Comparison of ENCODE assay signal across 26 cellular contexts in genomic region chr6:49527315-49527714, GRCh38. TPM values are rescaled to one million over a fixed set of nuclear protein-coding genes. Genes with fewer than 3 reads are reported as not detected.
"Had no signal": no experiment of that assay in that cellular context is flagged by ENCODE, and none has a peak within 500 bp of the region (broad histone marks: within the 10 kb centered on the region; RNA-seq: fewer than 3 reads in every experiment).

No MANE protein-coding gene starts in this region.

- H3K9me3 Mint-ChIP-seq: activated B cell treated with CpG ODN at 0.5 μM for 24 hours; activated CD4-positive, alpha-beta T cell treated with anti-CD3 and anti-CD28 coated beads, Interleukin-2, amount 10 ng/mL, durations not matched to agents 24 days and 14 days; activated naive CD4-positive, alpha-beta T cell treated with anti-CD3 and anti-CD28 coated beads, Interleukin-2, amount 50 U/mL, for 24 hours; activated T-cell treated with anti-CD3 and anti-CD28 coated beads, Interleukin-2, amount 50 U/mL, for 24 hours; activated T-helper 1 cell treated with anti-CD3 and anti-CD28 coated beads, Interleukin-12 subunit alpha, Interleukin-12 subunit beta, Interleukin-2, Interleukin-4 antibody, amounts not matched to agents 30 ng/mL and 10 ng/mL and 1 ng/mL, durations not matched to agents 14 hours and 24 hours and 36 hours; T-helper 1 cell treated with Interleukin-12 subunit alpha and Interleukin-12 subunit beta and Interleukin-4 antibody, amounts not matched to agents 30 μg/mL and 1 μg/mL, for 36 hours had no signal

- H3K36me3 ChIP-seq: brain microvascular endothelial cell, cardiac muscle cell had no signal

- H3K36me3 Mint-ChIP-seq: activated CD8-positive, alpha-beta memory T cell treated with anti-CD3 and anti-CD28 coated beads, Interleukin-2, amount 10 ng/mL, durations not matched to agents 7 days and 5 days; activated naive CD4-positive, alpha-beta T cell treated with anti-CD3 and anti-CD28 coated beads, Interleukin-2, amount 50 U/mL, for 24 hours had no signal

- H3K27ac Mint-ChIP-seq: activated B cell treated with CpG ODN at 0.5 μM for 24 hours; activated CD4-positive, alpha-beta T cell treated with anti-CD3 and anti-CD28 coated beads, Interleukin-2, amount 10 ng/mL, durations not matched to agents 24 days and 14 days; activated CD8-positive, alpha-beta memory T cell treated with anti-CD3 and anti-CD28 coated beads, Interleukin-2, amount 10 ng/mL, durations not matched to agents 7 days and 5 days; activated naive CD4-positive, alpha-beta T cell treated with anti-CD3 and anti-CD28 coated beads, Interleukin-2, amount 50 U/mL, for 24 hours; activated T-cell treated with anti-CD3 and anti-CD28 coated beads, Interleukin-2, amount 50 U/mL, for 24 hours; activated T-helper 1 cell treated with anti-CD3 and anti-CD28 coated beads, Interleukin-12 subunit alpha, Interleukin-12 subunit beta, Interleukin-2, Interleukin-4 antibody, amounts not matched to agents 30 ng/mL and 10 ng/mL and 1 ng/mL, durations not matched to agents 14 hours and 24 hours and 36 hours; T-helper 1 cell treated with Interleukin-12 subunit alpha and Interleukin-12 subunit beta and Interleukin-4 antibody, amounts not matched to agents 30 μg/mL and 1 μg/mL, for 36 hours had no signal

- H3K27ac ChIP-seq: brain microvascular endothelial cell, cardiac muscle cell had no signal

- DNase-seq: activated B cell treated with CpG ODN at 0.5 μM for 24 hours; activated CD4-positive, alpha-beta T cell treated with anti-CD3 and anti-CD28 coated beads for 1 hour; activated CD4-positive, alpha-beta T cell treated with anti-CD3 and anti-CD28 coated beads, Interleukin-2, amount 10 ng/mL, durations not matched to agents 24 days and 14 days; activated CD4-positive, alpha-beta T cell treated with anti-CD3 and anti-CD28 coated beads, Interleukin-2, amount 50 U/mL, for 48 hours; activated CD8-positive, alpha-beta memory T cell treated with anti-CD3 and anti-CD28 coated beads, Interleukin-2, amount 10 ng/mL, durations not matched to agents 7 days and 5 days; activated effector memory CD4-positive, alpha-beta T cell treated with Interleukin-2 at 50 U/mL for 16 hours; activated naive CD4-positive, alpha-beta T cell; activated T-cell treated with anti-CD3 and anti-CD28 coated beads, Interleukin-2, amount 50 U/mL, for 24 hours; amygdala; brain microvascular endothelial cell; KBM-7; NCI-H1092; NCI-H1417 treated with DMSO at 0.1 percent for 48 hours; NCI-H1694 treated with DMSO at 0.1 percent for 48 hours; NCI-H2081; NCI-H446 treated with DMSO at 0.1 percent for 48 hours; NCI-H524 treated with DMSO at 0.1 percent for 48 hours; NK-92 treated with Interleukin-12 subunit alpha and Interleukin-12 subunit beta, amount 100 ng/mL, for 24 hours; SHP77 treated with DMSO at 0.1 percent for 48 hours had no signal

- H3K27me3 ChIP-seq: brain microvascular endothelial cell, cardiac muscle cell had no signal

- ATAC-seq: activated CD8-positive, alpha-beta memory T cell treated with anti-CD3 and anti-CD28 coated beads, Interleukin-2, amount 10 ng/mL, durations not matched to agents 7 days and 5 days had no signal

- H3K4me3 ChIP-seq: cardiac muscle cell had no signal

- H3K4me3 Mint-ChIP-seq: activated B cell treated with CpG ODN at 0.5 μM for 24 hours; activated CD4-positive, alpha-beta T cell treated with anti-CD3 and anti-CD28 coated beads, Interleukin-2, amount 10 ng/mL, durations not matched to agents 24 days and 14 days; activated CD8-positive, alpha-beta memory T cell treated with anti-CD3 and anti-CD28 coated beads, Interleukin-2, amount 10 ng/mL, durations not matched to agents 7 days and 5 days; activated naive CD4-positive, alpha-beta T cell treated with anti-CD3 and anti-CD28 coated beads, Interleukin-2, amount 50 U/mL, for 24 hours; activated T-cell treated with anti-CD3 and anti-CD28 coated beads, Interleukin-2, amount 50 U/mL, for 24 hours; activated T-helper 1 cell treated with anti-CD3 and anti-CD28 coated beads, Interleukin-12 subunit alpha, Interleukin-12 subunit beta, Interleukin-2, Interleukin-4 antibody, amounts not matched to agents 30 ng/mL and 10 ng/mL and 1 ng/mL, durations not matched to agents 14 hours and 24 hours and 36 hours; T-helper 1 cell treated with Interleukin-12 subunit alpha and Interleukin-12 subunit beta and Interleukin-4 antibody, amounts not matched to agents 30 μg/mL and 1 μg/mL, for 36 hours had no signal

RNA-seq across cellular contexts. Expression of gene C6orf141, which starts 23.2 kb away (rescaled TPM):
- total RNA-seq: activated B cell treated with CpG ODN at 0.5 μM for 24 hours; activated CD4-positive, alpha-beta T cell treated with anti-CD3 and anti-CD28 coated beads, Interleukin-2, amount 10 ng/mL, durations not matched to agents 24 days and 14 days; activated CD8-positive, alpha-beta memory T cell treated with anti-CD3 and anti-CD28 coated beads, Interleukin-2, amount 10 ng/mL, durations not matched to agents 7 days and 5 days; activated T-helper 1 cell treated with anti-CD3 and anti-CD28 coated beads, Interleukin-12 subunit alpha, Interleukin-12 subunit beta, Interleukin-2, Interleukin-4 antibody, amounts not matched to agents 30 ng/mL and 10 ng/mL and 1 ng/mL, durations not matched to agents 14 hours and 24 hours and 36 hours; SK-MEL-5 had no signal

RNA-seq across cellular contexts. Expression of gene GLYATL3, which starts 27.6 kb away (rescaled TPM):
- total RNA-seq: activated B cell treated with CpG ODN at 0.5 μM for 24 hours; activated CD4-positive, alpha-beta T cell treated with anti-CD3 and anti-CD28 coated beads, Interleukin-2, amount 10 ng/mL, durations not matched to agents 24 days and 14 days; activated CD8-positive, alpha-beta memory T cell treated with anti-CD3 and anti-CD28 coated beads, Interleukin-2, amount 10 ng/mL, durations not matched to agents 7 days and 5 days; activated T-helper 1 cell treated with anti-CD3 and anti-CD28 coated beads, Interleukin-12 subunit alpha, Interleukin-12 subunit beta, Interleukin-2, Interleukin-4 antibody, amounts not matched to agents 30 ng/mL and 10 ng/mL and 1 ng/mL, durations not matched to agents 14 hours and 24 hours and 36 hours; cardiac muscle cell; LHCN-M2; M059J; SK-MEL-5 had no signal
- polyA plus RNA-seq: cardiac muscle cell had no signal
